Comparison of ENCODE assay signal across 1 cellular context in the genomic region with DNA sequence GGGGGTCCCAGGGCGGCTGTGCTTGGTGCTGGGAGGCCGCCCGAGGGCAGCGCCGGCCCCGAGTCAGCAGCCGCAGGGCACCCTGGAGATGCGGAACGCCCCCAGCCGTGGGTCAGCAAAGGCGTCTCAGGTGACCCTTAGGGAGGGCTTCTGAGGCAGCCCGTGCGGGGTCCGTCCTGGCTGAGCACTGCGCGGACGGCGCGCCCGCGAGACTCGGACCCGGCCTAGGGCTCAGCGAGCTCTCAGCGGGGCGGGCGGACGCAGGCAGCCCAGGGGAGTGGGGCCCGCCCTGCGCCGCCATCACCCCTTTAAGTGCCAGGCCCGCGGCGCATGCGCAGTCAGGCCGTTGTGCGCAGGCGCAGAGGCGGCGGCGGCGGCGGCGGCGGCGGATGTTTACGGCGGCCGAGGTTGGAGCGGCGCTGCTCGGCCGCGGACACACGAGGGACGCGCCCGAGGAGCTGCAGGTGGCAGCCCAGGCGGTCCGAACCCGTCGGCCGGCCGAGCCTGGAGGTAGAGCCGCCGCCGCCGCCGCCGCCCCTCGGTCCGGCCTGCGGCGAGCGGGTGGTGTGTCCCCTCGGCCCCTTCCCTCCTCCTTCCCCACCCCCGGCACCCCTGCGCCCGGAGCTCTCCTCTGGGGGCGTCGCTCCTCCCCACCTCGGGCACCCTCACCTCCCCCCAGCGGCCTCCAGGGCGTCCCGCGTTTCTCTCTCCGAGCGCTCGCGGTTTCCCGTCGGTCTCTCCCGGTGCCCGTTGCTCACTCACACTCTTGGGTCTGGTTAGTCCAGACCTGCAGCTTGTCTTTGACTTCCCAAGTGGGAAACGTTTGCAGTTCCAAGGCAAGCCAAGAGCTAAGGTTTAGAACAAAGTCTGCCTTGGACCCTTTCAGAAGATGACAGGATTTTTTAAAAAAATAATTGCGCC.
TF ChIP-seq lines count a peak whose summit lies in the region.

PCMTD2 (plus strand) TSS at position 388 of the 921 bp plus-strand sequence. CDS start 4,218 bp downstream, outside the sequence.

TF ChIP-seq in K562, 482 proteins besides CTCF, POLR2A, EP300 and RAD21 (continued from another document and continues in another):
- TF ChIP-seq RHOXF2B (CRISPR knock-in tag; conservative IDR thresholded peaks at IDR 0.05) = no peak
- TF ChIP-seq ZC3H4 (CRISPR knock-in tag; IDR thresholded peaks at IDR 0.05; ENCODE audit: borderline replicate concordance) = peak; percentile 22; the same call in 1 of the 2 replicates
- no peak for TF ChIP-seq ZNF707 (CRISPR knock-in tag; conservative IDR thresholded peaks at IDR 0.05)
- no peak for TF ChIP-seq KLF6 (CRISPR knock-in tag; IDR thresholded peaks at IDR 0.05; ENCODE audit: borderline replicate concordance)
- no peak for TF ChIP-seq ATF4 (CRISPR knock-in tag; IDR thresholded peaks at IDR 0.05)
- no peak for TF ChIP-seq HDAC3 (IDR thresholded peaks at IDR 0.05; ENCODE audit: borderline replicate concordance, partially characterized antibody)
- peak; percentile 84 for TF ChIP-seq ETS1 (conservative IDR thresholded peaks at IDR 0.05; ENCODE audit: control insufficient read depth, low read depth, low read length)
- TF ChIP-seq ZBTB26 (CRISPR knock-in tag; IDR thresholded peaks at IDR 0.05) = no peak
- TF ChIP-seq HNRNPL (IDR thresholded peaks at IDR 0.05; ENCODE audit: low read depth, low read length) = 0 out of 2 replicates have a peak, but pooled peaks have one; percentile 74
- TF ChIP-seq LEF1 (IDR thresholded peaks at IDR 0.05) = no peak
- TF ChIP-seq ATF6 (CRISPR knock-in tag; IDR thresholded peaks at IDR 0.05) = 0 out of 2 replicates have a peak, but pooled peaks have one; percentile 44
- TF ChIP-seq PTTG1 (tag; IDR thresholded peaks at IDR 0.05; ENCODE audit: low read depth) = no peak
- TF ChIP-seq ZNF354B (CRISPR knock-in tag; IDR thresholded peaks at IDR 0.05) = no peak
- TF ChIP-seq, protein P1, sequence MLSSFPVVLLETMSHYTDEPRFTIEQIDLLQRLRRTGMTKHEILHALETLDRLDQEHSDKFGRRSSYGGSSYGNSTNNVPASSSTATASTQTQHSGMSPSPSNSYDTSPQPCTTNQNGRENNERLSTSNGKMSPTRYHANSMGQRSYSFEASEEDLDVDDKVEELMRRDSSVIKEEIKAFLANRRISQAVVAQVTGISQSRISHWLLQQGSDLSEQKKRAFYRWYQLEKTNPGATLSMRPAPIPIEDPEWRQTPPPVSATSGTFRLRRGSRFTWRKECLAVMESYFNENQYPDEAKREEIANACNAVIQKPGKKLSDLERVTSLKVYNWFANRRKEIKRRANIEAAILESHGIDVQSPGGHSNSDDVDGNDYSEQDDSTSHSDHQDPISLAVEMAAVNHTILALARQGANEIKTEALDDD (IDR thresholded peaks at IDR 0.05) = no peak
- no peak for TF ChIP-seq SMC3 (conservative IDR thresholded peaks at IDR 0.05; ENCODE audit: insufficient read depth, low read depth, low read length)
- TF ChIP-seq PRDM10 (IDR thresholded peaks at IDR 0.05; ENCODE audit: partially characterized antibody) = no peak
- no peak for TF ChIP-seq SPI1 (IDR thresholded peaks at IDR 0.05; ENCODE audit: borderline replicate concordance, low read depth, low read length)
- TF ChIP-seq ZBED1 (IDR thresholded peaks at IDR 0.05) = no peak
- TF ChIP-seq L3MBTL2 (IDR thresholded peaks at IDR 0.05) = peak; percentile 97
- TF ChIP-seq, protein P2, sequence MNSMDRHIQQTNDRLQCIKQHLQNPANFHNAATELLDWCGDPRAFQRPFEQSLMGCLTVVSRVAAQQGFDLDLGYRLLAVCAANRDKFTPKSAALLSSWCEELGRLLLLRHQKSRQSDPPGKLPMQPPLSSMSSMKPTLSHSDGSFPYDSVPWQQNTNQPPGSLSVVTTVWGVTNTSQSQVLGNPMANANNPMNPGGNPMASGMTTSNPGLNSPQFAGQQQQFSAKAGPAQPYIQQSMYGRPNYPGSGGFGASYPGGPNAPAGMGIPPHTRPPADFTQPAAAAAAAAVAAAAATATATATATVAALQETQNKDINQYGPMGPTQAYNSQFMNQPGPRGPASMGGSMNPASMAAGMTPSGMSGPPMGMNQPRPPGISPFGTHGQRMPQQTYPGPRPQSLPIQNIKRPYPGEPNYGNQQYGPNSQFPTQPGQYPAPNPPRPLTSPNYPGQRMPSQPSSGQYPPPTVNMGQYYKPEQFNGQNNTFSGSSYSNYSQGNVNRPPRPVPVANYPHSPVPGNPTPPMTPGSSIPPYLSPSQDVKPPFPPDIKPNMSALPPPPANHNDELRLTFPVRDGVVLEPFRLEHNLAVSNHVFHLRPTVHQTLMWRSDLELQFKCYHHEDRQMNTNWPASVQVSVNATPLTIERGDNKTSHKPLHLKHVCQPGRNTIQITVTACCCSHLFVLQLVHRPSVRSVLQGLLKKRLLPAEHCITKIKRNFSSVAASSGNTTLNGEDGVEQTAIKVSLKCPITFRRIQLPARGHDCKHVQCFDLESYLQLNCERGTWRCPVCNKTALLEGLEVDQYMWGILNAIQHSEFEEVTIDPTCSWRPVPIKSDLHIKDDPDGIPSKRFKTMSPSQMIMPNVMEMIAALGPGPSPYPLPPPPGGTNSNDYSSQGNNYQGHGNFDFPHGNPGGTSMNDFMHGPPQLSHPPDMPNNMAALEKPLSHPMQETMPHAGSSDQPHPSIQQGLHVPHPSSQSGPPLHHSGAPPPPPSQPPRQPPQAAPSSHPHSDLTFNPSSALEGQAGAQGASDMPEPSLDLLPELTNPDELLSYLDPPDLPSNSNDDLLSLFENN (IDR thresholded peaks at IDR 0.05; ENCODE audit: low read depth in 2 of 2, low read length in 2 of 2) = no peak
- TF ChIP-seq CTCFL (IDR thresholded peaks at IDR 0.05; ENCODE audit: borderline replicate concordance, insufficient read depth, low read depth, low read length, poor library complexity, severe bottlenecking) = peak; percentile 40
- TF ChIP-seq EHMT2 (IDR thresholded peaks at IDR 0.05) = no peak
- TF ChIP-seq CBX5 (IDR thresholded peaks at IDR 0.05; ENCODE audit: borderline replicate concordance, low read depth) = no peak
- TF ChIP-seq NCOA2 (IDR thresholded peaks at IDR 0.05; ENCODE audit: partially characterized antibody in 2 of 2) = no peak
- TF ChIP-seq U2AF2 (optimal IDR thresholded peaks at IDR 0.05; ENCODE audit: low read depth, low read length) = no peak
- no peak for TF ChIP-seq MYNN (IDR thresholded peaks at IDR 0.05)
- no peak for TF ChIP-seq MYNN (CRISPR knock-in tag; IDR thresholded peaks at IDR 0.05)
- no peak for TF ChIP-seq ZNF197 (CRISPR knock-in tag; IDR thresholded peaks at IDR 0.05; ENCODE audit: low read depth)
- no peak for TF ChIP-seq TAL1 (IDR thresholded peaks at IDR 0.05)
- TF ChIP-seq HMGN3 (IDR thresholded peaks at IDR 0.05; ENCODE audit: borderline replicate concordance, extremely low read depth, insufficient read length, low read depth, low read length) = peak; percentile 65
- TF ChIP-seq DMBX1 (CRISPR knock-in tag; IDR thresholded peaks at IDR 0.05; ENCODE audit: borderline replicate concordance) = no peak
- peak; percentile 28; the same call in 1 of the 2 replicates for TF ChIP-seq CREB3L1 (IDR thresholded peaks at IDR 0.05; ENCODE audit: borderline replicate concordance, low read depth)
- no peak for TF ChIP-seq CCAR2 (IDR thresholded peaks at IDR 0.05; ENCODE audit: low read depth, low read length)
- TF ChIP-seq JUN (IDR thresholded peaks at IDR 0.05; ENCODE audit: borderline replicate concordance, low read depth, low read length) = no peak
- TF ChIP-seq JUN (CRISPR knock-in tag; IDR thresholded peaks at IDR 0.05; ENCODE audit: borderline replicate concordance) = peak; percentile 37; the same call in 1 of the 2 replicates
- no peak for TF ChIP-seq XRCC3 (IDR thresholded peaks at IDR 0.05)
- no peak for TF ChIP-seq TCFL5 (CRISPR knock-in tag; conservative IDR thresholded peaks at IDR 0.05)
- no peak for TF ChIP-seq ZNF146 (CRISPR knock-in tag; IDR thresholded peaks at IDR 0.05; ENCODE audit: unreplicated experiment)
- TF ChIP-seq RBM14 (IDR thresholded peaks at IDR 0.05; ENCODE audit: borderline replicate concordance, insufficient read depth, low read depth, low read length) = 0 out of 2 replicates have a peak, but pooled peaks have one; percentile 62
- no peak for TF ChIP-seq BHLHE40 (IDR thresholded peaks at IDR 0.05; ENCODE audit: low read length)
